Comparison of ENCODE assay signal across 39 cellular contexts in the genomic region with DNA sequence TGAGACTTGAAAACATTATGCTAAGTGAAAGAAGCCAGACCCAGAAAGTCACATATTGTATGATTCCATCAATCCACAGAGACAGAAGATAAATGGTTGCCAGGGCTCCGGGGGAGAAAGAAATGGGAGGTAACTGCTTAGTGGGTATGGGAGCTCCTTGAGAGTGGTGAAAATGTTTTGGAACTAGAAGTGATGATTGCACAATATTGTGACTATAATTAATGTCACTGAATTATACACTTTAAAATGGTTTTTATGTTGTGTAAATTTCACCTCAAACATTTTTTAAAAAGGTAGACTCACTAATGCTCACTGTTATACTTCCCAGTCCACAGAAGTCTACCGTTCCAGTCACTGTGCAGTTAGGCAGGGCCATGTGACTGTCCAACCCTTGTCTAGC. TPM values are rescaled to one million over a fixed set of nuclear protein-coding genes. Genes with fewer than 3 reads are reported as not detected.
"Had no signal": no experiment of that assay in that cellular context is flagged by ENCODE, and none has a peak within 500 bp of the region (broad histone marks: within the 10 kb centered on the region; RNA-seq: fewer than 3 reads in every experiment).

No MANE protein-coding gene starts in this region.

- H3K9me3 ChIP-seq: MG63 had no signal

- DNase-seq: Karpas-422, Kasumi-1, MG63, MM.1S, MV-4-11, NCI-H1048, NCI-H1092, NCI-H1092 treated with DMSO at 0.1 percent for 48 hours, NCI-H1105, NCI-H1105 treated with DMSO at 0.1 percent for 48 hours, NCI-H1417, NCI-H1417 treated with DMSO at 0.1 percent for 48 hours, NCI-H1436, NCI-H1436 treated with DMSO at 0.1 percent for 48 hours, NCI-H146, NCI-H1694, NCI-H1694 treated with DMSO at 0.1 percent for 48 hours, NCI-H187, NCI-H1930, NCI-H2029, NCI-H2029 treated with DMSO at 0.1 percent for 48 hours, NCI-H2081, NCI-H2081 treated with DMSO at 0.1 percent for 48 hours, NCI-H2107, NCI-H2171, NCI-H2171 treated with DMSO at 0.1 percent for 48 hours, NCI-H2227 treated with DMSO at 0.1 percent for 48 hours, NCI-H226, NCI-H345, NCI-H446, NCI-H446 treated with DMSO at 0.1 percent for 48 hours, NCI-H510A, NCI-H510A treated with DMSO at 0.1 percent for 48 hours, NCI-H524, NCI-H524 treated with DMSO at 0.1 percent for 48 hours had no signal

- H3K4me3 ChIP-seq: MG63 had no signal

- H3K36me3 ChIP-seq: MG63 had no signal

- H3K27me3 ChIP-seq: MG63 had no signal

RNA-seq across cellular contexts. Expression of a gene that starts 54.0 kb away (rescaled TPM):
- total RNA-seq: LHCN-M2, M059J, MCF 10A, NCI-H460 had no signal
